In the genomic region with DNA sequence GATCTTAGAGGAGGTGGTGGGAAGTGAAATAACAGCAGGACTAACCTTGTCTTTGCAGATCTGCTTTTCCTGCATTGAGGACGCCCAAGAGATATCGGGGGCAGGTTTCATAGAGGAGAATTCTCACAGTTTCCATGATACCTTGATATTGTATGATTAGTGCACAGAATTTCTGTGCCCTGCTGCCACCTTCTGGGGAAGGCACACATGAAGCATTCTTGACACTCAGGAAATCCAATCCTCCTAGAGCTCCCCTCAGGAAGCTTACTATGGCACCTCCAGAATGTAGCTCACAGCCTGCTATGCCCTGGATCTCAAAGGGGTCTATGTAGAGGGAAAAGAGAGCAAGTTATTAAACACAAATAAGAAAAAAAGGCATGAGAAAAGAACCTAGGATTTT, we compare ENCODE assay signal across 12 cellular contexts. TPM values are rescaled to one million over a fixed set of nuclear protein-coding genes. Genes with fewer than 3 reads are reported as not detected.
A peak's percentile ranks its signal among the peaks of the same experiment; 100 is the strongest.
DNase-seq lines count a peak whose midpoint lies in the region; ATAC-seq, FAIRE-seq and TF ChIP-seq lines count a peak whose summit lies in the region.
"Had no signal": no experiment of that assay in that cellular context is flagged by ENCODE, and none has a peak within 500 bp of the region (broad histone marks: within the 10 kb centered on the region; RNA-seq: fewer than 3 reads in every experiment).

No MANE protein-coding gene starts in this region.

- peaks cover 13 to 15% of the 10 kb centered on the region in 2 donors for H3K4me1 Mint-ChIP-seq in natural killer cell

- H3K4me2 ChIP-seq in DND-41 (ENCODE audit: insufficient read depth, low read length), result peak overlapping the region; percentile 66

- H3K36me3 ChIP-seq in DND-41 (ENCODE audit: insufficient read depth, low read length) (peaks cover 36% of the 10 kb centered on the region), Peyer's patch (no peaks in the 10 kb centered on the region)

- H3K9me3 ChIP-seq in DND-41 (ENCODE audit: insufficient read depth, low read length, severe bottlenecking) (no peaks in the 10 kb centered on the region), Peyer's patch (no peaks in the 10 kb centered on the region)

- H3K4me1 ChIP-seq in DND-41 (ENCODE audit: insufficient read depth, low read length), result peaks cover 51% of the 10 kb centered on the region
- H3K4me1 ChIP-seq in Peyer's patch, result no peaks in the 10 kb centered on the region

- intact Hi-C loops in natural killer cell (cut with micrococcal nuclease), result loop anchor here (2.0 kb wide), 1 partner anchor 125 kb away; no protein-coding TSS in a partner anchor

- H3K4me3 ChIP-seq in DND-41 (ENCODE audit: low read depth in 1 of 2, low read length in 2 of 2) (peak overlapping the region; percentile 49 to 66), Peyer's patch (no peak overlapping the region)
- H3K4me3 ChIP-seq: lung had no signal

- no peaks in the 10 kb centered on the region for H3K9me3 Mint-ChIP-seq in natural killer cell
- H3K9me3 Mint-ChIP-seq: effector memory CD8-positive, alpha-beta T cell; stimulated activated effector memory CD8-positive, alpha-beta T cell treated with anti-CD3 and anti-CD28 coated beads, Interleukin-12 subunit alpha, Interleukin-12 subunit beta, amount 100 ng/mL, for 72 hours had no signal

- peak; percentile 86 for DNase-seq in DND-41
- no peak for DNase-seq in GM19239 (ENCODE audit: insufficient read length, low spot score)
- DNase-seq in Peyer's patch, result peak in 2 of 3 donors; percentile 42 to 55
- DNase-seq in iPS-NIHi11 (ENCODE audit: low spot score), result peak; percentile 35
- no peak for DNase-seq in natural killer cell
- DNase-seq: activated effector memory CD4-positive, alpha-beta T cell treated with anti-CD3 and anti-CD28 coated beads, Interleukin-2, amount 50 U/mL, for 16 hours; effector memory CD8-positive, alpha-beta T cell had no signal

- H3K4me3 Mint-ChIP-seq in natural killer cell, result no peak overlapping the region
- H3K4me3 Mint-ChIP-seq: effector memory CD8-positive, alpha-beta T cell; stimulated activated effector memory CD8-positive, alpha-beta T cell treated with anti-CD3 and anti-CD28 coated beads, Interleukin-12 subunit alpha, Interleukin-12 subunit beta, amount 100 ng/mL, for 72 hours had no signal

- no peaks in the 10 kb centered on the region for H3K27me3 Mint-ChIP-seq in natural killer cell (ENCODE audit: low read depth in 2 of 2)

- peak; percentile 47 for ATAC-seq in DND-41 (ENCODE audit: insufficient read depth, low read depth)
- ATAC-seq in HG03432 (IDR thresholded peaks at IDR 0.05; ENCODE audit: unreplicated experiment), result no peak
- no peak for ATAC-seq in natural killer cell
- no peak for ATAC-seq in HG02970 (IDR thresholded peaks at IDR 0.05; ENCODE audit: low FRiP score, unreplicated experiment)
- ATAC-seq in GM21526 (IDR thresholded peaks at IDR 0.05; ENCODE audit: low FRiP score, unreplicated experiment), result no peak
- ATAC-seq: effector memory CD8-positive, alpha-beta T cell; stimulated activated effector memory CD8-positive, alpha-beta T cell treated with anti-CD3 and anti-CD28 coated beads, Interleukin-12 subunit alpha, Interleukin-12 subunit beta, amount 100 ng/mL, for 72 hours had no signal

- FAIRE-seq in GM19239 (lab: Jason Lieb, UNC), result peak; percentile 73

- no peak for TF ChIP-seq POLR2A in Peyer's patch (IDR thresholded peaks at IDR 0.05)

- peaks cover 74% of the 10 kb centered on the region for H3K79me2 ChIP-seq in DND-41 (ENCODE audit: insufficient read depth, low read length)

- H3K27me3 ChIP-seq in DND-41 (ENCODE audit: insufficient read depth, low read length, poor library complexity) (no peaks in the 10 kb centered on the region), Peyer's patch (no peaks in the 10 kb centered on the region)

- no peaks in the 10 kb centered on the region for H3K36me3 Mint-ChIP-seq in natural killer cell
- H3K36me3 Mint-ChIP-seq: stimulated activated effector memory CD8-positive, alpha-beta T cell treated with anti-CD3 and anti-CD28 coated beads, Interleukin-12 subunit alpha, Interleukin-12 subunit beta, amount 100 ng/mL, for 72 hours had no signal

- TF ChIP-seq CTCF in DND-41 (IDR thresholded peaks at IDR 0.05; ENCODE audit: borderline replicate concordance, extremely low read depth, low read length, poor library complexity, severe bottlenecking) (peak; percentile 89), Peyer's patch (IDR thresholded peaks at IDR 0.05) (peak in 2 of 6 experiments; percentile 4 to 33), natural killer cell (IDR thresholded peaks at IDR 0.05) (no peak)

- H3K27ac Mint-ChIP-seq in natural killer cell, result no peak overlapping the region
- H3K27ac Mint-ChIP-seq: effector memory CD8-positive, alpha-beta T cell; stimulated activated effector memory CD8-positive, alpha-beta T cell treated with anti-CD3 and anti-CD28 coated beads, Interleukin-12 subunit alpha, Interleukin-12 subunit beta, amount 100 ng/mL, for 72 hours had no signal

- H3K9ac ChIP-seq in DND-41 (ENCODE audit: low read depth, low read length), result peak overlapping the region; percentile 80

- no peak overlapping the region for H2AFZ ChIP-seq in DND-41 (ENCODE audit: low read depth, low read length)

- H4K20me1 ChIP-seq in DND-41 (ENCODE audit: insufficient read depth, low read length), result no peaks in the 10 kb centered on the region

- H3K27ac ChIP-seq in DND-41 (ENCODE audit: low read length) (peak overlapping the region; percentile 100), Peyer's patch (no peak overlapping the region)

RNA-seq across cellular contexts. Expression of a gene that starts 1.5 kb away (rescaled TPM):
- total RNA-seq in Peyer's patch (not detected), natural killer cell (not detected)
- total RNA-seq: lung had no signal

RNA-seq across cellular contexts. Expression of a gene that starts 23.9 kb away (rescaled TPM):
- total RNA-seq in Peyer's patch (not detected), natural killer cell (under 1 TPM in 1 of 3 donors, not detected in 2; 0.73 TPM)

RNA-seq across cellular contexts. Expression of a gene that starts 40.1 kb away (rescaled TPM):
- total RNA-seq in Peyer's patch (10 to 100 TPM in 1 of 4 donors, 1 to 10 TPM in 1, not detected in 2; 1.3 to 15.7 TPM), natural killer cell (1 to 10 TPM in 2 of 3 donors, not detected in 1; 1.2 to 4.6 TPM)

Comparison
In these comparisons a context has a peak if more than half of its experiments do, and no peak if none do; other contexts are left out.
1. DNase-seq: peak in DND-41 (single experiment), Peyer's patch (2 of 3) and iPS-NIHi11 (single experiment); none in GM19239 (single experiment) and natural killer cell (single experiment).
2. H3K4me3 ChIP-seq: peak in DND-41 (2 of 2); none in Peyer's patch (0 of 4).